Comparison of ENCODE assay signal across 24 cellular contexts in the genomic region with DNA sequence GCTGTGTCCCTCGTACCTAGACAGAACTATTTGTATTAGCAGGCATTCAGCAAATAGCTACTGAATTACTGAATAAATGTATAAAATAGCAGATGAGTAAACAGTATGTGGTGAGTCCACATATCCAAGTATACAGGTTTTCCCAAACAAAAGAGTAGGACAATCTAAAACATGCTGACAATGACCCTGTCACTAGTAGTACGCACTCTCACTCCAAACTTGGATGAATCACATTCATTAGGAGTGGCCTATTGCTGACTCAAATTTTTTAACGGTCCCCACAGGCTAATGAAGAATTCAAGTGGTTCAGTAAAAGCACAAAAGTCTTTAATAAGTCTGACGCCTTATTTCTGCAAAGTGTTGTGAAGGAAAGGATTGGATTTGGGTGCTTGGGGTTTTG.
A peak's percentile ranks its signal among the peaks of the same experiment; 100 is the strongest.
DNase-seq lines count a peak whose midpoint lies in the region; ATAC-seq and TF ChIP-seq lines count a peak whose summit lies in the region.
"Had no signal": no experiment of that assay in that cellular context is flagged by ENCODE, and none has a peak within 500 bp of the region (broad histone marks: within the 10 kb centered on the region; RNA-seq: fewer than 3 reads in every experiment).

No MANE protein-coding gene starts in this region.

- no peak for ATAC-seq in HG02938 (IDR thresholded peaks at IDR 0.05; ENCODE audit: unreplicated experiment)
- ATAC-seq: activated CD4-positive, CD25-positive, alpha-beta regulatory T cell treated with anti-CD3 and anti-CD28 coated beads, Interleukin-2, amount 50 U/mL, for 24 hours; activated CD8-positive, alpha-beta memory T cell treated with anti-CD3 and anti-CD28 coated beads, Interleukin-2, amount 10 ng/mL, durations not matched to agents 7 days and 5 days; activated T-helper 17 cell treated with anti-CD3 and anti-CD28 coated beads, Interleukin-2, amount 50 U/mL, for 72 hours; heart left ventricle; left ventricle myocardium superior; right lobe of liver had no signal

- peak overlapping the region; percentile 94 for H3K27ac ChIP-seq in smooth muscle cell (ENCODE audit: low read depth)
- H3K27ac ChIP-seq: BLaER1, right lobe of liver, upper lobe of right lung had no signal

- peaks cover 22% of the 10 kb centered on the region for H3F3A ChIP-seq in smooth muscle cell (ENCODE audit: low read depth)

- H4K20me1 ChIP-seq in smooth muscle cell (ENCODE audit: low read depth): no peaks in the 10 kb centered on the region
- H4K20me1 ChIP-seq: BLaER1 had no signal

- H3K36me3 ChIP-seq in adipocyte (ENCODE audit: control insufficient read depth, insufficient read depth, low read length, severe bottlenecking) (no peaks in the 10 kb centered on the region), smooth muscle cell (ENCODE audit: low read depth) (no peaks in the 10 kb centered on the region)
- H3K36me3 ChIP-seq: BLaER1, heart left ventricle, right lobe of liver, upper lobe of right lung had no signal

- no peaks in the 10 kb centered on the region for H3K4me1 Mint-ChIP-seq in activated naive CD4-positive, alpha-beta T cell treated with anti-CD3 and anti-CD28 coated beads for 36 hours (ENCODE audit: low read depth)
- H3K4me1 Mint-ChIP-seq: activated T-helper 17 cell treated with anti-CD3 and anti-CD28 coated beads, Interleukin-2, amount 50 U/mL, for 72 hours; immature natural killer cell had no signal

- no peak for TF ChIP-seq CTCF in smooth muscle cell (IDR thresholded peaks at IDR 0.05; ENCODE audit: borderline replicate concordance, insufficient read depth, poor library complexity, severe bottlenecking)

- H3K4me1 ChIP-seq in adipocyte (ENCODE audit: control insufficient read depth, insufficient read depth, low read length) (peaks cover 83% of the 10 kb centered on the region), smooth muscle cell (ENCODE audit: low read depth) (peaks cover 29% of the 10 kb centered on the region)

- no peaks in the 10 kb centered on the region for H3K9me3 ChIP-seq in adipocyte (ENCODE audit: control insufficient read depth, low read length)
- H3K9me3 ChIP-seq in smooth muscle cell (replicated peaks; ENCODE audit: low read depth): no peaks in the 10 kb centered on the region
- H3K9me3 ChIP-seq: BLaER1, heart left ventricle, right lobe of liver, upper lobe of right lung had no signal

- no peak overlapping the region for H3K4me2 ChIP-seq in smooth muscle cell
- H3K4me2 ChIP-seq: BLaER1 had no signal

- H2AFZ ChIP-seq in smooth muscle cell (ENCODE audit: low read depth): no peak overlapping the region

- H3K9ac ChIP-seq in adipocyte (ENCODE audit: low read length): peak overlapping the region; percentile 81
- peak overlapping the region; percentile 6 for H3K9ac ChIP-seq in smooth muscle cell (ENCODE audit: low read depth)
- H3K9ac ChIP-seq: BLaER1 had no signal

- H3K4me3 Mint-ChIP-seq in activated naive CD4-positive, alpha-beta T cell treated with anti-CD3 and anti-CD28 coated beads for 36 hours: no peak overlapping the region
- H3K4me3 Mint-ChIP-seq: activated CD8-positive, alpha-beta memory T cell treated with anti-CD3 and anti-CD28 coated beads, Interleukin-2, amount 10 ng/mL, durations not matched to agents 7 days and 5 days; activated T-helper 17 cell treated with anti-CD3 and anti-CD28 coated beads, Interleukin-2, amount 50 U/mL, for 72 hours; immature natural killer cell; T-helper 2 cell treated with Interferon-gamma antibody and Interleukin-4, amounts not matched to agents 5 μg/mL and 100 μg/mL, for 36 hours had no signal

- DNase-seq in H4 (ENCODE audit: low spot score) (peak; percentile 22), adipocyte (ENCODE audit: low read depth) (no peak), kidney tubule cell (ENCODE audit: low spot score) (peak; percentile 19), smooth muscle cell (lab: John Stamatoyannopoulos, UW; ENCODE audit: unreplicated experiment) (no peak), NCI-H2029 treated with DMSO at 0.1 percent for 48 hours (lab: John Stamatoyannopoulos, UW) (no peak), nucleus accumbens (lab: John Stamatoyannopoulos, UW) (no peak)
- DNase-seq in activated naive CD4-positive, alpha-beta T cell treated with anti-CD3 and anti-CD28 coated beads for 36 hours: no peak
- DNase-seq: activated CD8-positive, alpha-beta memory T cell treated with anti-CD3 and anti-CD28 coated beads, Interleukin-2, amount 10 ng/mL, durations not matched to agents 7 days and 5 days; DMS 273 treated with DMSO at 0.1 percent for 48 hours; heart left ventricle; immature natural killer cell; left ventricle myocardium superior; NCI-H1105 treated with DMSO at 0.1 percent for 48 hours; occipital lobe; right lobe of liver; SIG-M5; stimulated activated CD4-positive, alpha-beta T cell treated with anti-CD3 and anti-CD28 coated beads, Interleukin-1b, Interleukin-23, amount 100 ng/mL, for 48 hours; stimulated activated naive CD4-positive, alpha-beta T cell treated with Interleukin-2 at 50 U/mL for 16 hours; upper lobe of right lung had no signal

- no peaks in the 10 kb centered on the region for H3K79me2 ChIP-seq in smooth muscle cell (ENCODE audit: low read depth)

- no peak overlapping the region for H3K27ac Mint-ChIP-seq in activated naive CD4-positive, alpha-beta T cell treated with anti-CD3 and anti-CD28 coated beads for 36 hours
- H3K27ac Mint-ChIP-seq: activated CD8-positive, alpha-beta memory T cell treated with anti-CD3 and anti-CD28 coated beads, Interleukin-2, amount 10 ng/mL, durations not matched to agents 7 days and 5 days; activated T-helper 17 cell treated with anti-CD3 and anti-CD28 coated beads, Interleukin-2, amount 50 U/mL, for 72 hours; immature natural killer cell; T-helper 2 cell treated with Interferon-gamma antibody and Interleukin-4, amounts not matched to agents 5 μg/mL and 100 μg/mL, for 36 hours had no signal

- H3K27me3 Mint-ChIP-seq in activated naive CD4-positive, alpha-beta T cell treated with anti-CD3 and anti-CD28 coated beads for 36 hours (ENCODE audit: low read depth): peaks cover 14% of the 10 kb centered on the region

- no peaks in the 10 kb centered on the region for H3K36me3 Mint-ChIP-seq in activated naive CD4-positive, alpha-beta T cell treated with anti-CD3 and anti-CD28 coated beads for 36 hours (ENCODE audit: low read depth)
- H3K36me3 Mint-ChIP-seq: activated CD8-positive, alpha-beta memory T cell treated with anti-CD3 and anti-CD28 coated beads, Interleukin-2, amount 10 ng/mL, durations not matched to agents 7 days and 5 days; immature natural killer cell had no signal

- 45% methylated on average over 4 of the region's 4 CpGs for WGBS in smooth muscle cell (ENCODE audit: low lambda C conversion rate)

- CTCF ChIA-PET in activated naive CD4-positive, alpha-beta T cell treated with anti-CD3 and anti-CD28 coated beads for 36 hours (lab: Charles Lee): no interaction called here

- H3K4me3 ChIP-seq in adipocyte (ENCODE audit: low read length): peak overlapping the region; percentile 16
- H3K4me3 ChIP-seq in smooth muscle cell: no peak overlapping the region
- H3K4me3 ChIP-seq: BLaER1, heart left ventricle, right lobe of liver, upper lobe of right lung had no signal

- intact Hi-C loops in activated naive CD4-positive, alpha-beta T cell treated with anti-CD3 and anti-CD28 coated beads for 36 hours (cut with micrococcal nuclease): no loop called here

- H3K27me3 ChIP-seq in adipocyte (replicated peaks; ENCODE audit: control insufficient read depth, insufficient read depth, low read length): no peaks in the 10 kb centered on the region
- H3K27me3 ChIP-seq in smooth muscle cell (ENCODE audit: low read depth): no peaks in the 10 kb centered on the region
- H3K27me3 ChIP-seq: BLaER1, heart left ventricle, right lobe of liver, upper lobe of right lung had no signal

- no peaks in the 10 kb centered on the region for H3K9me3 Mint-ChIP-seq in activated naive CD4-positive, alpha-beta T cell treated with anti-CD3 and anti-CD28 coated beads for 36 hours
- H3K9me3 Mint-ChIP-seq: activated T-helper 17 cell treated with anti-CD3 and anti-CD28 coated beads, Interleukin-2, amount 50 U/mL, for 72 hours; immature natural killer cell; T-helper 2 cell treated with Interferon-gamma antibody and Interleukin-4, amounts not matched to agents 5 μg/mL and 100 μg/mL, for 36 hours had no signal

Comparison
In these comparisons a context has a peak if more than half of its experiments do, and no peak if none do; other contexts are left out.
1. DNase-seq: peak in H4 (single experiment) and kidney tubule cell (single experiment); none in adipocyte (single experiment), smooth muscle cell (single experiment), activated naive CD4-positive, alpha-beta T cell treated with anti-CD3 and anti-CD28 coated beads for 36 hours (single experiment), NCI-H2029 treated with DMSO at 0.1 percent for 48 hours (single experiment) and nucleus accumbens (0 of 56).